In genomic region chr1:176029155-176029554, GRCh38 we compare ENCODE assay signal across 27 cellular contexts.
DNase-seq lines count a peak whose midpoint lies in the region; ATAC-seq, FAIRE-seq and TF ChIP-seq lines count a peak whose summit lies in the region.
"Had no signal": no experiment of that assay in that cellular context is flagged by ENCODE, and none has a peak within 500 bp of the region (broad histone marks: within the 10 kb centered on the region; RNA-seq: fewer than 3 reads in every experiment).

No MANE protein-coding gene starts in this region.

- no peaks in the 10 kb centered on the region for H3K79me2 ChIP-seq in HepG2 (ENCODE audit: insufficient read depth, low read length)

- POLR2A ChIA-PET in HepG2 (lab: Yijun Ruan, JAX), result no interaction called here

- ATAC-seq in HepG2 (no peak), right lobe of liver (no peak), pancreas (no peak), GM19324 (IDR thresholded peaks at IDR 0.05; ENCODE audit: low FRiP score, unreplicated experiment) (no peak)
- ATAC-seq in activated naive CD4-positive, alpha-beta T cell treated with anti-CD3 and anti-CD28 coated beads, Interleukin-2, amount 50 U/mL, for 72 hours, result no peak
- ATAC-seq: GM12878 had no signal

- in situ Hi-C loops in HepG2 (cut with HindIII; ENCODE audit: extremely low pct_ligation_motif_present, low pct_unique_long_range_greater_than_20kb), result no loop called here

- TF ChIP-seq RAD21 in HepG2 (CRISPR knock-in tag; IDR thresholded peaks at IDR 0.05), result no peak

- H3K27me3 ChIP-seq in HepG2 (ENCODE audit: control insufficient read depth in 1 of 2, insufficient read depth in 2 of 2, low read length in 2 of 2) (no peaks in the 10 kb centered on the region), right lobe of liver (no peaks in the 10 kb centered on the region), pancreas (no peaks in the 10 kb centered on the region)
- H3K27me3 ChIP-seq: BE2C, BLaER1 had no signal

- no peak for TF ChIP-seq POLR2A in HepG2 (IDR thresholded peaks at IDR 0.05; ENCODE audit: insufficient read depth in 1 of 2, low read depth in 2 of 2, low read length in 2 of 2)
- TF ChIP-seq POLR2A in right lobe of liver (IDR thresholded peaks at IDR 0.05), result no peak

- no peak overlapping the region for H3K27ac Mint-ChIP-seq in activated naive CD4-positive, alpha-beta T cell treated with anti-CD3 and anti-CD28 coated beads, Interleukin-2, amount 50 U/mL, for 72 hours
- H3K27ac Mint-ChIP-seq: CD14-positive monocyte; CD4-positive, alpha-beta memory T cell; CD4-positive, CD25-positive, alpha-beta regulatory T cell; CD8-positive, alpha-beta memory T cell had no signal

- intact Hi-C loops in HepG2 (cut with micrococcal nuclease; ENCODE audit: unreplicated experiment) (no loop called here), right lobe of liver (cut with DNase I) (no loop called here), pancreas (cut with DNase I) (no loop called here)

- no peak overlapping the region for H3K4me2 ChIP-seq in HepG2 (ENCODE audit: low read depth, low read length)
- H3K4me2 ChIP-seq: BLaER1 had no signal

- no peak for TF ChIP-seq EP300 in HepG2 (IDR thresholded peaks at IDR 0.05; ENCODE audit: low read depth in 2 of 2, low read length in 2 of 2)
- no peak for TF ChIP-seq EP300 in HepG2 (CRISPR knock-in tag; IDR thresholded peaks at IDR 0.05; ENCODE audit: borderline replicate concordance)

- TF ChIP-seq CTCF in HepG2 (CRISPR knock-in tag; IDR thresholded peaks at IDR 0.05), result no peak
- no peak for TF ChIP-seq CTCF in right lobe of liver (IDR thresholded peaks at IDR 0.05)
- TF ChIP-seq CTCF in pancreas (IDR thresholded peaks at IDR 0.05), result no peak

- no TSS peak for BruUV-seq in HepG2 (replicated peaks; lab: Mats Ljungman, UMichigan)

- H3K36me3 ChIP-seq in HepG2 (replicated peaks in 1 of 2; ENCODE audit: control insufficient read depth in 1 of 2, insufficient read depth in 2 of 2, low read length in 2 of 2) (peaks cover 2 to 9% of the 10 kb centered on the region in 2 experiments; a peak in 2 of 5 replicates), right lobe of liver (no peaks in the 10 kb centered on the region), pancreas (peaks cover 0 to 5% (median 0%) of the 10 kb centered on the region in 3 donors)
- H3K36me3 ChIP-seq: BE2C had no signal

- H2AFZ ChIP-seq in HepG2 (ENCODE audit: low read length), result no peak overlapping the region

- no peak for FAIRE-seq in HepG2 (lab: Jason Lieb, UNC)
- peak; percentile 81 for FAIRE-seq in TTC549 (lab: Jason Lieb, UNC)
- peak; percentile 44 for FAIRE-seq in frontal cortex (lab: Jason Lieb, UNC)
- FAIRE-seq in pancreas (lab: Jason Lieb, UNC), result peak; percentile 34
- FAIRE-seq: GM12878, GM19239 had no signal

- H3K4me1 ChIP-seq in HepG2 (ENCODE audit: insufficient read depth, low read length) (no peaks in the 10 kb centered on the region), right lobe of liver (peaks cover 0 to 6% (median 3%) of the 10 kb centered on the region in 4 donors), pancreas (peaks cover 3 to 17% (median 4%) of the 10 kb centered on the region in 3 donors)
- H3K4me1 ChIP-seq: BLaER1 had no signal

- no peaks in the 10 kb centered on the region for H3K9me3 Mint-ChIP-seq in activated naive CD4-positive, alpha-beta T cell treated with anti-CD3 and anti-CD28 coated beads, Interleukin-2, amount 50 U/mL, for 72 hours
- H3K9me3 Mint-ChIP-seq: CD14-positive monocyte; CD4-positive, alpha-beta memory T cell; CD4-positive, CD25-positive, alpha-beta regulatory T cell; CD8-positive, alpha-beta memory T cell had no signal

- H3K4me3 ChIP-seq in HepG2 (replicated peaks in 1 of 3; ENCODE audit: insufficient read depth in 1 of 3, low read depth in 2 of 3, low read length in 3 of 3) (no peak overlapping the region), right lobe of liver (no peak overlapping the region), pancreas (no peak overlapping the region)
- H3K4me3 ChIP-seq: BLaER1, GM12878 had no signal

- H3K27ac ChIP-seq in HepG2 (ENCODE audit: extremely low read length, insufficient read depth, low read length) (no peak overlapping the region), right lobe of liver (no peak overlapping the region), pancreas (no peak overlapping the region)
- H3K27ac ChIP-seq: 22Rv1, BLaER1 had no signal

- no peak overlapping the region for H3K9ac ChIP-seq in HepG2 (ENCODE audit: insufficient read depth, low read depth, low read length)
- H3K9ac ChIP-seq: BLaER1 had no signal

- CTCF ChIA-PET in HepG2 (lab: Yijun Ruan, JAX; ENCODE audit: low intra/inter-chr PET ratio, low total read pairs), result no interaction called here

- peaks cover 9 to 20% of the 10 kb centered on the region in 2 donors for H3K36me3 Mint-ChIP-seq in activated naive CD4-positive, alpha-beta T cell treated with anti-CD3 and anti-CD28 coated beads, Interleukin-2, amount 50 U/mL, for 72 hours

- no peaks in the 10 kb centered on the region for H3K9me3 ChIP-seq in HepG2 (ENCODE audit: low read length)
- H3K9me3 ChIP-seq in right lobe of liver, result no peaks in the 10 kb centered on the region
- no peaks in the 10 kb centered on the region for H3K9me3 ChIP-seq in pancreas
- H3K9me3 ChIP-seq: BE2C, BLaER1 had no signal

- no peaks in the 10 kb centered on the region for H4K20me1 ChIP-seq in HepG2 (ENCODE audit: insufficient read depth, low read length)

- no peak for DNase-seq in HepG2 (ENCODE audit: low spot score)
- DNase-seq in right lobe of liver, result no peak
- no peak for DNase-seq in frontal cortex (ENCODE audit: low spot score in 2 of 2)
- no peak for DNase-seq in pancreas
- no peak for DNase-seq in activated naive CD4-positive, alpha-beta T cell treated with anti-CD3 and anti-CD28 coated beads, Interleukin-2, amount 50 U/mL, for 72 hours (ENCODE audit: low spot score in 2 of 2)
- no peak for DNase-seq in stimulated activated CD4-positive, alpha-beta T cell treated with anti-CD3 and anti-CD28 coated beads, Interleukin-4, amount 100 ng/mL, for 1 hour
- DNase-seq: ACHN; BE2C; C1 segment of cervical spinal cord; CD4-positive, alpha-beta memory T cell; CD4-positive, CD25-positive, alpha-beta regulatory T cell; CD8-positive, alpha-beta memory T cell; COR-L47; DMS 273 treated with DMSO at 0.1 percent for 48 hours; DMS153; DMS53; DMS79; DND-41; EL; GDM1 had no signal

TF ChIP-seq in HepG2, 621 proteins besides CTCF, POLR2A, EP300 and RAD21:
- TF ChIP-seq ATF6 (CRISPR knock-in tag; conservative IDR thresholded peaks at IDR 0.05) (no peak), MAFF (IDR thresholded peaks at IDR 0.05; ENCODE audit: low read depth, low read length) (peak; percentile 78), MAFK (conservative IDR thresholded peaks at IDR 0.05 in 1 of 2, IDR thresholded peaks at IDR 0.05 in 1 of 2; ENCODE audit: low read length in 2 of 2) (peak; percentile 79 to 85), ZNF501 (CRISPR knock-in tag; IDR thresholded peaks at IDR 0.05) (no peak)
